Comparison of ENCODE assay signal across 8 cellular contexts in the genomic region with DNA sequence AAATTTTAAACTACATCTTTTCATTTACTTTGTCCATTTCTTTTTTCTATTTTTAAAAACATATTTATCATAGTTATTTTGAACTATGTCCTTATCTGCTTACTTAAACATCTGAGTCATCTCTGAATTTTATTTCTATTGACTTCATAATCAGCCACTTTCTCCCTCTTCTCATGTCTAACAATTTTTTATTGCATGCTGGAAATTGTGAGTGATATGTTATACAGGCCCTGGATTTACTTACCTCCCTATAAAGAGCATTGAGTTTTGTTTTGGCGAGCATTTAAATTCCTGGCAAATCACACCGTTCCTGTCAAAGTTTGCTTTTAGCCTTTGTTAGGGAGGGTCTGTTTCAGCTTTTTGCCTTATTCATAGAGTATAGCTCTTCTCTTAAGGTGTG. TPM values are rescaled to one million over a fixed set of nuclear protein-coding genes. Genes with fewer than 3 reads are reported as not detected.
"Had no signal": no experiment of that assay in that cellular context is flagged by ENCODE, and none has a peak within 500 bp of the region (broad histone marks: within the 10 kb centered on the region; RNA-seq: fewer than 3 reads in every experiment).

No MANE protein-coding gene starts in this region.

- ATAC-seq: HCT116, K562 had no signal

- H3K36me3 ChIP-seq: HAP-1 had no signal

- H3K4me1 ChIP-seq: HAP-1 had no signal

- H3K9me3 ChIP-seq: HAP-1 had no signal

- H2AFZ ChIP-seq: GM23248 had no signal

- DNase-seq: GM23248, GOT3, H7, IMR-90, KG1 had no signal

- H3K4me3 ChIP-seq: GM23248, HAP-1, K562 had no signal

RNA-seq across cellular contexts. Expression of a gene that starts 39.3 kb away (rescaled TPM):
- polyA plus RNA-seq: K562 had no signal
